Comparison of ENCODE assay signal across 1 cellular context in the genomic region with DNA sequence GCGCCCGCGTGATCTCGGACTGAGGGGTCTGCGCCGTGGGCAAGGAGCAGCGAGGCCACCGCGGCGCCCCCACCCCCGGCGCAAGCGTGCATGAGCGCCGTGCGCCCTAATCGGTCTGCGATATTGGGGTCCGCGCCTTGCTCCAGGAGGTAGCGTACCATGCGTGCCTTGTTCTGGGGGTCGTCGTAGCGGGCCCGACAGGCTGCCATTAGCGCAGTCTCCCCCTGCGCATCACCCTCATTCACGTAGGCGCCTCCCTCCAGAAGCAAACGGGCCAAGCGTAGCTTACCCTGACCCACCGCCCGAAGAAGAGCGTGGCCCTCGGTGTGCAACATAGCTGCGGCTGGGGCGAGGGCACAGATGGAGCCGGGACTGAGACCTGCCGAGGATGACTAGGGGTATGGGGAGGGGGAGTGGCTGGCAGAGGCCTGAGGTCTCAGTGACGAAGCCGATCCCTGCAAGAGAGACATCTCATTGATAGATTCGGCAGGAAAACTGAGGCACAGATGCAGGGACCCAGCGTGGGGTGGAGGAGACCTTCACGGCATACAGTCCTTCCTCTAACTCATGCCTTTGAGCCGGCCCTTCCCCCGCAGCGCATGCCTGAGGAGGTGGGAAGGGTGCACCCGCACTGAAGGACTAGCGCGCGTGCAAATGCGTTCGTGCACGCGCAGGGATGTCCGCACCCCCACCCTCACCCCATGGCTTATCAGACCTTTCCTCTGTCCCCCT.
A peak's percentile ranks its signal among the peaks of the same experiment; 100 is the strongest.
TF ChIP-seq lines count a peak whose summit lies in the region.

No MANE protein-coding gene starts in this region.

TF ChIP-seq in HepG2, 621 proteins besides CTCF, POLR2A, EP300 and RAD21 (continued from another document and continues in another):
- TF ChIP-seq, protein P1, sequence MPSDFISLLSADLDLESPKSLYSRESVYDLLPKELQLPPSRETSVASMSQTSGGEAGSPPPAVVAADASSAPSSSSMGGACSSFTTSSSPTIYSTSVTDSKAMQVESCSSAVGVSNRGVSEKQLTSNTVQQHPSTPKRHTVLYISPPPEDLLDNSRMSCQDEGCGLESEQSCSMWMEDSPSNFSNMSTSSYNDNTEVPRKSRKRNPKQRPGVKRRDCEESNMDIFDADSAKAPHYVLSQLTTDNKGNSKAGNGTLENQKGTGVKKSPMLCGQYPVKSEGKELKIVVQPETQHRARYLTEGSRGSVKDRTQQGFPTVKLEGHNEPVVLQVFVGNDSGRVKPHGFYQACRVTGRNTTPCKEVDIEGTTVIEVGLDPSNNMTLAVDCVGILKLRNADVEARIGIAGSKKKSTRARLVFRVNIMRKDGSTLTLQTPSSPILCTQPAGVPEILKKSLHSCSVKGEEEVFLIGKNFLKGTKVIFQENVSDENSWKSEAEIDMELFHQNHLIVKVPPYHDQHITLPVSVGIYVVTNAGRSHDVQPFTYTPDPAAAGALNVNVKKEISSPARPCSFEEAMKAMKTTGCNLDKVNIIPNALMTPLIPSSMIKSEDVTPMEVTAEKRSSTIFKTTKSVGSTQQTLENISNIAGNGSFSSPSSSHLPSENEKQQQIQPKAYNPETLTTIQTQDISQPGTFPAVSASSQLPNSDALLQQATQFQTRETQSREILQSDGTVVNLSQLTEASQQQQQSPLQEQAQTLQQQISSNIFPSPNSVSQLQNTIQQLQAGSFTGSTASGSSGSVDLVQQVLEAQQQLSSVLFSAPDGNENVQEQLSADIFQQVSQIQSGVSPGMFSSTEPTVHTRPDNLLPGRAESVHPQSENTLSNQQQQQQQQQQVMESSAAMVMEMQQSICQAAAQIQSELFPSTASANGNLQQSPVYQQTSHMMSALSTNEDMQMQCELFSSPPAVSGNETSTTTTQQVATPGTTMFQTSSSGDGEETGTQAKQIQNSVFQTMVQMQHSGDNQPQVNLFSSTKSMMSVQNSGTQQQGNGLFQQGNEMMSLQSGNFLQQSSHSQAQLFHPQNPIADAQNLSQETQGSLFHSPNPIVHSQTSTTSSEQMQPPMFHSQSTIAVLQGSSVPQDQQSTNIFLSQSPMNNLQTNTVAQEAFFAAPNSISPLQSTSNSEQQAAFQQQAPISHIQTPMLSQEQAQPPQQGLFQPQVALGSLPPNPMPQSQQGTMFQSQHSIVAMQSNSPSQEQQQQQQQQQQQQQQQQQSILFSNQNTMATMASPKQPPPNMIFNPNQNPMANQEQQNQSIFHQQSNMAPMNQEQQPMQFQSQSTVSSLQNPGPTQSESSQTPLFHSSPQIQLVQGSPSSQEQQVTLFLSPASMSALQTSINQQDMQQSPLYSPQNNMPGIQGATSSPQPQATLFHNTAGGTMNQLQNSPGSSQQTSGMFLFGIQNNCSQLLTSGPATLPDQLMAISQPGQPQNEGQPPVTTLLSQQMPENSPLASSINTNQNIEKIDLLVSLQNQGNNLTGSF (CRISPR knock-in tag; IDR thresholded peaks at IDR 0.05): no peak
- TF ChIP-seq FOSL2 (CRISPR knock-in tag; IDR thresholded peaks at IDR 0.05): no peak
- TF ChIP-seq ATM (IDR thresholded peaks at IDR 0.05; ENCODE audit: borderline replicate concordance): no peak
- no peak for TF ChIP-seq SRF (IDR thresholded peaks at IDR 0.05; ENCODE audit: low read depth, low read length)
- 0 out of 2 replicates have a peak, but pooled peaks have one; percentile 23 for TF ChIP-seq ARNT2 (CRISPR knock-in tag; IDR thresholded peaks at IDR 0.05; ENCODE audit: low read depth)
- TF ChIP-seq ZMYM2 (CRISPR knock-in tag; IDR thresholded peaks at IDR 0.05): 0 out of 2 replicates have a peak, but pooled peaks have one; percentile 29
- TF ChIP-seq SP1 (IDR thresholded peaks at IDR 0.05): no peak
- TF ChIP-seq SP1 (CRISPR knock-in tag; IDR thresholded peaks at IDR 0.05): no peak
- TF ChIP-seq, protein P2, sequence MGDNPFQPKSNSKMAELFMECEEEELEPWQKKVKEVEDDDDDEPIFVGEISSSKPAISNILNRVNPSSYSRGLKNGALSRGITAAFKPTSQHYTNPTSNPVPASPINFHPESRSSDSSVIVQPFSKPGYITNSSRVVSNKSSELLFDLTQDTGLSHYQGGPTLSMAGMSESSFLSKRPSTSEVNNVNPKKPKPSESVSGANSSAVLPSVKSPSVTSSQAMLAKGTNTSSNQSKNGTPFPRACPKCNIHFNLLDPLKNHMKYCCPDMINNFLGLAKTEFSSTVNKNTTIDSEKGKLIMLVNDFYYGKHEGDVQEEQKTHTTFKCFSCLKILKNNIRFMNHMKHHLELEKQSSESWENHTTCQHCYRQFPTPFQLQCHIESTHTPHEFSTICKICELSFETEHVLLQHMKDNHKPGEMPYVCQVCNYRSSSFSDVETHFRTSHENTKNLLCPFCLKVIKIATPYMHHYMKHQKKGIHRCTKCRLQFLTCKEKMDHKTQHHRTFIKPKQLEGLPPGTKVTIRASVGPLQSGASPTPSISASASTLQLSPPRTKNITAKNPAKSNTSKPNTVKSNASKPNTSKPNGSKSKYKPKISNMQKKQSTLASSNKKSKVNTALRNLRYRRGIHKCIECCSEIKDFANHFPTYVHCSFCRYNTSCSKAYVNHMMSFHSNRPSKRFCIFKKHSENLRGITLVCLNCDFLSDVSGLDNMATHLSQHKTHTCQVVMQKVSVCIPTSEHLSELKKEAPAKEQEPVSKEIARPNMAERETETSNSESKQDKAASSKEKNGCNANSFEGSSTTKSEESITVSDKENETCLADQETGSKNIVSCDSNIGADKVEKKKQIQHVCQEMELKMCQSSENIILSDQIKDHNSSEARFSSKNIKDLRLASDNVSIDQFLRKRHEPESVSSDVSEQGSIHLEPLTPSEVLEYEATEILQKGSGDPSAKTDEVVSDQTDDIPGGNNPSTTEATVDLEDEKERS (CRISPR knock-in tag; IDR thresholded peaks at IDR 0.05): no peak
- TF ChIP-seq, protein P3, sequence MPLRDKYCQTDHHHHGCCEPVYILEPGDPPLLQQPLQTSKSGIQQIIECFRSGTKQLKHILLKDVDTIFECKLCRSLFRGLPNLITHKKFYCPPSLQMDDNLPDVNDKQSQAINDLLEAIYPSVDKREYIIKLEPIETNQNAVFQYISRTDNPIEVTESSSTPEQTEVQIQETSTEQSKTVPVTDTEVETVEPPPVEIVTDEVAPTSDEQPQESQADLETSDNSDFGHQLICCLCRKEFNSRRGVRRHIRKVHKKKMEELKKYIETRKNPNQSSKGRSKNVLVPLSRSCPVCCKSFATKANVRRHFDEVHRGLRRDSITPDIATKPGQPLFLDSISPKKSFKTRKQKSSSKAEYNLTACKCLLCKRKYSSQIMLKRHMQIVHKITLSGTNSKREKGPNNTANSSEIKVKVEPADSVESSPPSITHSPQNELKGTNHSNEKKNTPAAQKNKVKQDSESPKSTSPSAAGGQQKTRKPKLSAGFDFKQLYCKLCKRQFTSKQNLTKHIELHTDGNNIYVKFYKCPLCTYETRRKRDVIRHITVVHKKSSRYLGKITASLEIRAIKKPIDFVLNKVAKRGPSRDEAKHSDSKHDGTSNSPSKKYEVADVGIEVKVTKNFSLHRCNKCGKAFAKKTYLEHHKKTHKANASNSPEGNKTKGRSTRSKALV (CRISPR knock-in tag; IDR thresholded peaks at IDR 0.05): peak; percentile 45; the same call in 1 of the 2 replicates
- no peak for TF ChIP-seq ZNF20 (CRISPR knock-in tag; IDR thresholded peaks at IDR 0.05)
- TF ChIP-seq, protein P4, sequence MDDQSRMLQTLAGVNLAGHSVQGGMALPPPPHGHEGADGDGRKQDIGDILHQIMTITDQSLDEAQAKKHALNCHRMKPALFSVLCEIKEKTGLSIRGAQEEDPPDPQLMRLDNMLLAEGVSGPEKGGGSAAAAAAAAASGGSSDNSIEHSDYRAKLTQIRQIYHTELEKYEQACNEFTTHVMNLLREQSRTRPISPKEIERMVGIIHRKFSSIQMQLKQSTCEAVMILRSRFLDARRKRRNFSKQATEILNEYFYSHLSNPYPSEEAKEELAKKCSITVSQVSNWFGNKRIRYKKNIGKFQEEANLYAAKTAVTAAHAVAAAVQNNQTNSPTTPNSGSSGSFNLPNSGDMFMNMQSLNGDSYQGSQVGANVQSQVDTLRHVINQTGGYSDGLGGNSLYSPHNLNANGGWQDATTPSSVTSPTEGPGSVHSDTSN (CRISPR knock-in tag; IDR thresholded peaks at IDR 0.05; ENCODE audit: borderline replicate concordance): no peak
- TF ChIP-seq ZNF605 (CRISPR knock-in tag; IDR thresholded peaks at IDR 0.05): peak; percentile 42; the same call in 1 of the 2 replicates
- TF ChIP-seq, protein P5, sequence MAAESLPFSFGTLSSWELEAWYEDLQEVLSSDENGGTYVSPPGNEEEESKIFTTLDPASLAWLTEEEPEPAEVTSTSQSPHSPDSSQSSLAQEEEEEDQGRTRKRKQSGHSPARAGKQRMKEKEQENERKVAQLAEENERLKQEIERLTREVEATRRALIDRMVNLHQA (CRISPR knock-in tag; IDR thresholded peaks at IDR 0.05): no peak
- TF ChIP-seq RFX3 (CRISPR knock-in tag; IDR thresholded peaks at IDR 0.05): no peak
- TF ChIP-seq CBX5 (CRISPR knock-in tag; IDR thresholded peaks at IDR 0.05; ENCODE audit: borderline replicate concordance): no peak
- TF ChIP-seq FOSL1 (CRISPR knock-in tag; IDR thresholded peaks at IDR 0.05; ENCODE audit: borderline replicate concordance): no peak
- no peak for TF ChIP-seq SMC3 (IDR thresholded peaks at IDR 0.05; ENCODE audit: low read length)
- TF ChIP-seq PAWR (CRISPR knock-in tag; IDR thresholded peaks at IDR 0.05; ENCODE audit: borderline replicate concordance): no peak
- TF ChIP-seq HNRNPLL (IDR thresholded peaks at IDR 0.05; ENCODE audit: low read depth, low read length, poor library complexity, severe bottlenecking): peak; percentile 92
- TF ChIP-seq CBX1 (IDR thresholded peaks at IDR 0.05; ENCODE audit: low read depth): no peak
- TF ChIP-seq RARA (CRISPR knock-in tag; IDR thresholded peaks at IDR 0.05): no peak
- TF ChIP-seq TP53 (CRISPR knock-in tag; conservative IDR thresholded peaks at IDR 0.05): no peak
- TF ChIP-seq SNAI1 (CRISPR knock-in tag; IDR thresholded peaks at IDR 0.05; ENCODE audit: borderline replicate concordance): no peak
- TF ChIP-seq ZNF792 (CRISPR knock-in tag; IDR thresholded peaks at IDR 0.05): no peak
- TF ChIP-seq, protein P6, sequence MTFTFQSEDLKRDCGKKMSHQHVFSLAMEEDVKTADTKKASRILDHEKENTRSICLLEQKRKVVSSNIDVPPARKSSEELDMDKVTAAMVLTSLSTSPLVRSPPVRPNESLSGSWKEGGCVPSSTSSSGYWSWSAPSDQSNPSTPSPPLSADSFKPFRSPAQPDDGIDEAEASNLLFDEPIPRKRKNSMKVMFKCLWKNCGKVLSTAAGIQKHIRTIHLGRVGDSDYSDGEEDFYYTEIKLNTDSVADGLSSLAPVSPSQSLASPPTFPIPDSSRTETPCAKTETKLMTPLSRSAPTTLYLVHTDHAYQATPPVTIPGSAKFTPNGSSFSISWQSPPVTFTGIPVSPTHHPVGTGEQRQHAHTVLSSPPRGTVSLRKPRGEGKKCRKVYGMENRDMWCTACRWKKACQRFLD (CRISPR knock-in tag; IDR thresholded peaks at IDR 0.05; ENCODE audit: borderline replicate concordance): 0 out of 2 replicates have a peak, but pooled peaks have one; percentile 19
- no peak for TF ChIP-seq TMF1 (CRISPR knock-in tag; IDR thresholded peaks at IDR 0.05; ENCODE audit: low read depth)
- no peak for TF ChIP-seq SRSF9 (IDR thresholded peaks at IDR 0.05; ENCODE audit: borderline replicate concordance, insufficient read depth, low read depth, low read length, poor library complexity, severe bottlenecking)
- TF ChIP-seq TBL1XR1 (IDR thresholded peaks at IDR 0.05; ENCODE audit: borderline replicate concordance, low read length, partially characterized antibody): no peak
- no peak for TF ChIP-seq GLI4 (CRISPR knock-in tag; IDR thresholded peaks at IDR 0.05; ENCODE audit: borderline replicate concordance)
- peak; percentile 28; the same call in 1 of the 2 replicates for TF ChIP-seq ZNF891 (CRISPR knock-in tag; IDR thresholded peaks at IDR 0.05)
- TF ChIP-seq ZBTB7A (CRISPR knock-in tag; IDR thresholded peaks at IDR 0.05): peak; percentile 63; the same call in 1 of the 2 replicates
- 0 out of 2 replicates have a peak, but pooled peaks have one; percentile 30 for TF ChIP-seq ZNF225 (CRISPR knock-in tag; IDR thresholded peaks at IDR 0.05)
- no peak for TF ChIP-seq ZNF550 (CRISPR knock-in tag; IDR thresholded peaks at IDR 0.05; ENCODE audit: borderline replicate concordance)
- TF ChIP-seq ZNF431 (CRISPR knock-in tag; IDR thresholded peaks at IDR 0.05; ENCODE audit: borderline replicate concordance, low read depth): no peak
- TF ChIP-seq, protein P7, sequence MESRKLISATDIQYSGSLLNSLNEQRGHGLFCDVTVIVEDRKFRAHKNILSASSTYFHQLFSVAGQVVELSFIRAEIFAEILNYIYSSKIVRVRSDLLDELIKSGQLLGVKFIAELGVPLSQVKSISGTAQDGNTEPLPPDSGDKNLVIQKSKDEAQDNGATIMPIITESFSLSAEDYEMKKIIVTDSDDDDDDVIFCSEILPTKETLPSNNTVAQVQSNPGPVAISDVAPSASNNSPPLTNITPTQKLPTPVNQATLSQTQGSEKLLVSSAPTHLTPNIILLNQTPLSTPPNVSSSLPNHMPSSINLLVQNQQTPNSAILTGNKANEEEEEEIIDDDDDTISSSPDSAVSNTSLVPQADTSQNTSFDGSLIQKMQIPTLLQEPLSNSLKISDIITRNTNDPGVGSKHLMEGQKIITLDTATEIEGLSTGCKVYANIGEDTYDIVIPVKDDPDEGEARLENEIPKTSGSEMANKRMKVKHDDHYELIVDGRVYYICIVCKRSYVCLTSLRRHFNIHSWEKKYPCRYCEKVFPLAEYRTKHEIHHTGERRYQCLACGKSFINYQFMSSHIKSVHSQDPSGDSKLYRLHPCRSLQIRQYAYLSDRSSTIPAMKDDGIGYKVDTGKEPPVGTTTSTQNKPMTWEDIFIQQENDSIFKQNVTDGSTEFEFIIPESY (CRISPR knock-in tag; IDR thresholded peaks at IDR 0.05): no peak
- TF ChIP-seq HNF4G (IDR thresholded peaks at IDR 0.05; ENCODE audit: borderline replicate concordance, low read depth, low read length): no peak
- 0 out of 2 replicates have a peak, but pooled peaks have one; percentile 25 for TF ChIP-seq HNF4G (CRISPR knock-in tag; IDR thresholded peaks at IDR 0.05; ENCODE audit: borderline replicate concordance, low read depth)
- TF ChIP-seq, protein P8, sequence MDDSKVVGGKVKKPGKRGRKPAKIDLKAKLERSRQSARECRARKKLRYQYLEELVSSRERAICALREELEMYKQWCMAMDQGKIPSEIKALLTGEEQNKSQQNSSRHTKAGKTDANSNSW (CRISPR knock-in tag; IDR thresholded peaks at IDR 0.05; ENCODE audit: borderline replicate concordance): no peak
- 0 out of 2 replicates have a peak, but pooled peaks have one; percentile 26 for TF ChIP-seq PAX8 (CRISPR knock-in tag; IDR thresholded peaks at IDR 0.05; ENCODE audit: borderline replicate concordance)
- TF ChIP-seq MYC (CRISPR knock-in tag; IDR thresholded peaks at IDR 0.05; ENCODE audit: borderline replicate concordance): 0 out of 2 replicates have a peak, but pooled peaks have one; percentile 12
- TF ChIP-seq TBX2 (CRISPR knock-in tag; IDR thresholded peaks at IDR 0.05; ENCODE audit: borderline replicate concordance): peak; percentile 36; the same call in 1 of the 2 replicates
- TF ChIP-seq, protein P9, sequence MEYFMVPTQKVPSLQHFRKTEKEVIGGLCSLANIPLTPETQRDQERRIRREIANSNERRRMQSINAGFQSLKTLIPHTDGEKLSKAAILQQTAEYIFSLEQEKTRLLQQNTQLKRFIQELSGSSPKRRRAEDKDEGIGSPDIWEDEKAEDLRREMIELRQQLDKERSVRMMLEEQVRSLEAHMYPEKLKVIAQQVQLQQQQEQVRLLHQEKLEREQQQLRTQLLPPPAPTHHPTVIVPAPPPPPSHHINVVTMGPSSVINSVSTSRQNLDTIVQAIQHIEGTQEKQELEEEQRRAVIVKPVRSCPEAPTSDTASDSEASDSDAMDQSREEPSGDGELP (IDR thresholded peaks at IDR 0.05; ENCODE audit: borderline replicate concordance, low read depth): no peak
- TF ChIP-seq SRY (CRISPR knock-in tag; IDR thresholded peaks at IDR 0.05): no peak
- TF ChIP-seq ZNF607 (CRISPR knock-in tag; IDR thresholded peaks at IDR 0.05; ENCODE audit: borderline replicate concordance): 0 out of 2 replicates have a peak, but pooled peaks have one; percentile 44
